23 cellular contexts compared by ENCODE assay signal in genomic region chr15:53861792-53862191, GRCh38.
A peak's percentile ranks its signal among the peaks of the same experiment; 100 is the strongest.
DNase-seq lines count a peak whose midpoint lies in the region; ATAC-seq, FAIRE-seq and TF ChIP-seq lines count a peak whose summit lies in the region.
"Had no signal": no experiment of that assay in that cellular context is flagged by ENCODE, and none has a peak within 500 bp of the region (broad histone marks: within the 10 kb centered on the region; RNA-seq: fewer than 3 reads in every experiment).

No MANE protein-coding gene starts in this region.

- no peak for ATAC-seq in HepG2
- no peak for ATAC-seq in right lobe of liver
- no peak for ATAC-seq in T-helper 17 cell
- ATAC-seq: CD8-positive, alpha-beta T cell had no signal

- H4K91ac ChIP-seq in mesenchymal stem cell (ENCODE audit: low read length) (no peak overlapping the region), trophoblast cell (ENCODE audit: low read depth, low read length) (peak overlapping the region; percentile 87)

- H2BK120ac ChIP-seq in mesenchymal stem cell (ENCODE audit: low read depth, low read length), result no peak overlapping the region
- H2BK120ac ChIP-seq in trophoblast cell (ENCODE audit: insufficient read depth, low read length, poor library complexity), result peak overlapping the region; percentile 30

- POLR2A ChIA-PET in HepG2 (lab: Yijun Ruan, JAX), result no interaction called here

- H3K27me3 ChIP-seq in HepG2 (ENCODE audit: control insufficient read depth in 1 of 2, insufficient read depth in 2 of 2, low read length in 2 of 2) (no peaks in the 10 kb centered on the region), right lobe of liver (no peaks in the 10 kb centered on the region), mesenchymal stem cell (ENCODE audit: control insufficient read depth in 1 of 2, insufficient read depth in 1 of 2, low read length in 2 of 2) (no peaks in the 10 kb centered on the region), trophoblast cell (ENCODE audit: insufficient read depth, low read length) (no peaks in the 10 kb centered on the region), GM23248 (replicated peaks; ENCODE audit: insufficient read depth) (no peaks in the 10 kb centered on the region), testis (no peaks in the 10 kb centered on the region)
- H3K27me3 ChIP-seq: BLaER1 had no signal

- H3K36me3 ChIP-seq in HepG2 (replicated peaks in 1 of 2; ENCODE audit: control insufficient read depth in 1 of 2, insufficient read depth in 2 of 2, low read length in 2 of 2) (no peaks in the 10 kb centered on the region), right lobe of liver (no peaks in the 10 kb centered on the region), mesenchymal stem cell (ENCODE audit: control insufficient read depth in 1 of 2, insufficient read depth in 2 of 2, low read depth in 1 of 2, low read length in 2 of 2) (no peaks in the 10 kb centered on the region), trophoblast cell (ENCODE audit: control insufficient read depth in 1 of 2, insufficient read depth in 2 of 2, low read length in 2 of 2) (no peaks in the 10 kb centered on the region), GM23248 (ENCODE audit: low read depth) (no peaks in the 10 kb centered on the region), testis (ENCODE audit: low read depth, missing control alignments) (no peaks in the 10 kb centered on the region)
- H3K36me3 ChIP-seq: BLaER1, HAP-1 had no signal

- no peaks in the 10 kb centered on the region for H3K9me2 ChIP-seq in GM23248 (ENCODE audit: insufficient read depth)

- no peak overlapping the region for H3K4me2 ChIP-seq in HepG2 (ENCODE audit: low read depth, low read length)
- H3K4me2 ChIP-seq in mesenchymal stem cell (ENCODE audit: low read length, poor library complexity, severe bottlenecking), result no peak overlapping the region
- H3K4me2 ChIP-seq in trophoblast cell (ENCODE audit: low read length), result no peak overlapping the region
- H3K4me2 ChIP-seq in GM23248 (ENCODE audit: unreplicated experiment), result no peak overlapping the region
- H3K4me2 ChIP-seq: BLaER1 had no signal

- no peaks in the 10 kb centered on the region for H3K79me1 ChIP-seq in mesenchymal stem cell (replicated peaks; ENCODE audit: low read length, poor library complexity, severe bottlenecking)
- H3K79me1 ChIP-seq in trophoblast cell (ENCODE audit: low read length), result peaks cover 12% of the 10 kb centered on the region

- H3K14ac ChIP-seq in mesenchymal stem cell (ENCODE audit: low read length in 2 of 2) (no peak overlapping the region), trophoblast cell (ENCODE audit: low read length) (peak overlapping the region; percentile 34)

- BruUV-seq in HepG2 (replicated peaks; lab: Mats Ljungman, UMichigan), result no TSS peak

- no peak overlapping the region for H4K8ac ChIP-seq in mesenchymal stem cell (ENCODE audit: low read length)
- H4K8ac ChIP-seq in trophoblast cell (ENCODE audit: low read depth, low read length), result peak overlapping the region; percentile 61

- no peak overlapping the region for H3K4ac ChIP-seq in mesenchymal stem cell (ENCODE audit: low read depth in 1 of 2, low read length in 2 of 2)
- no peak overlapping the region for H3K4ac ChIP-seq in trophoblast cell (ENCODE audit: low read depth, low read length)

- CTCF ChIA-PET in HepG2 (lab: Yijun Ruan, JAX; ENCODE audit: low intra/inter-chr PET ratio, low total read pairs), result no interaction called here

- H3K9me3 ChIP-seq in HepG2 (ENCODE audit: low read length) (no peaks in the 10 kb centered on the region; the same call in 1 of the 2 replicates), right lobe of liver (no peaks in the 10 kb centered on the region), mesenchymal stem cell (ENCODE audit: control insufficient read depth, low read length) (no peaks in the 10 kb centered on the region), trophoblast cell (ENCODE audit: insufficient read depth, low read depth, low read length) (no peaks in the 10 kb centered on the region), GM23248 (ENCODE audit: low read depth) (no peaks in the 10 kb centered on the region), testis (no peaks in the 10 kb centered on the region), T-helper 17 cell (ENCODE audit: control insufficient read depth, low read length, poor library complexity, severe bottlenecking) (no peaks in the 10 kb centered on the region)
- H3K9me3 ChIP-seq: BLaER1, HAP-1 had no signal

- TF ChIP-seq POLR2A in HepG2 (IDR thresholded peaks at IDR 0.05; ENCODE audit: insufficient read depth in 1 of 2, low read depth in 2 of 2, low read length in 2 of 2) (no peak), right lobe of liver (IDR thresholded peaks at IDR 0.05) (no peak), testis (IDR thresholded peaks at IDR 0.05) (no peak)

- H3K27ac Mint-ChIP-seq in type B pancreatic cell (peak overlapping the region; percentile 65), T-helper 17 cell (no peak overlapping the region)
- H3K27ac Mint-ChIP-seq: B cell; CD4-positive, CD25-positive, alpha-beta regulatory T cell; CD8-positive, alpha-beta T cell; HFFc6 had no signal

- H4K20me1 ChIP-seq in HepG2 (ENCODE audit: insufficient read depth, low read length) (no peaks in the 10 kb centered on the region), GM23248 (ENCODE audit: insufficient read depth) (no peaks in the 10 kb centered on the region)
- H4K20me1 ChIP-seq: BLaER1 had no signal

- H3K79me2 ChIP-seq in HepG2 (ENCODE audit: insufficient read depth, low read length), result no peaks in the 10 kb centered on the region
- no peaks in the 10 kb centered on the region for H3K79me2 ChIP-seq in trophoblast cell (ENCODE audit: control insufficient read depth, insufficient read depth, low read length, poor library complexity)
- no peaks in the 10 kb centered on the region for H3K79me2 ChIP-seq in GM23248 (ENCODE audit: insufficient read depth)

- H2AK5ac ChIP-seq in mesenchymal stem cell (ENCODE audit: low read length, severe bottlenecking) (no peak overlapping the region), trophoblast cell (ENCODE audit: low read length) (no peak overlapping the region)

- H3K23ac ChIP-seq in mesenchymal stem cell (ENCODE audit: low read length in 2 of 2), result no peak overlapping the region
- H3K23ac ChIP-seq in trophoblast cell (ENCODE audit: low read length), result no peak overlapping the region

- in situ Hi-C loops in HepG2 (cut with HindIII; ENCODE audit: extremely low pct_ligation_motif_present, low pct_unique_long_range_greater_than_20kb), result no loop called here
- in situ Hi-C loops in GM23248 (cut with MboI), result no loop called here

- H3K36me3 Mint-ChIP-seq in type B pancreatic cell, result no peaks in the 10 kb centered on the region
- H3K36me3 Mint-ChIP-seq in T-helper 17 cell (ENCODE audit: low read depth), result no peaks in the 10 kb centered on the region
- H3K36me3 Mint-ChIP-seq: CD4-positive, CD25-positive, alpha-beta regulatory T cell; CD8-positive, alpha-beta T cell had no signal

- no peak overlapping the region for H2BK15ac ChIP-seq in mesenchymal stem cell (ENCODE audit: low read depth, poor library complexity, severe bottlenecking)

- no peak overlapping the region for H2AFZ ChIP-seq in HepG2 (ENCODE audit: low read length)
- H2AFZ ChIP-seq in mesenchymal stem cell (ENCODE audit: low read depth, low read length), result no peak overlapping the region
- no peak overlapping the region for H2AFZ ChIP-seq in trophoblast cell (ENCODE audit: insufficient read depth, low read length, poor library complexity)
- no peak overlapping the region for H2AFZ ChIP-seq in GM23248

- H3K27ac ChIP-seq in HepG2 (ENCODE audit: extremely low read length, insufficient read depth, low read length) (no peak overlapping the region), right lobe of liver (no peak overlapping the region), mesenchymal stem cell (ENCODE audit: low read length, poor library complexity, severe bottlenecking) (peak overlapping the region; percentile 57), trophoblast cell (ENCODE audit: low read depth, low read length) (peak overlapping the region; percentile 72), GM23248 (no peak overlapping the region), testis (no peak overlapping the region)
- H3K27ac ChIP-seq: 22Rv1, BLaER1, C4-2B had no signal

- no peak overlapping the region for H3K4me3 Mint-ChIP-seq in type B pancreatic cell
- no peak overlapping the region for H3K4me3 Mint-ChIP-seq in T-helper 17 cell
- H3K4me3 Mint-ChIP-seq: B cell; CD4-positive, CD25-positive, alpha-beta regulatory T cell; CD8-positive, alpha-beta T cell; HFFc6 had no signal

- H2BK5ac ChIP-seq in mesenchymal stem cell (ENCODE audit: low read depth, low read length, poor library complexity, severe bottlenecking) (no peak overlapping the region), trophoblast cell (ENCODE audit: low read depth, low read length, poor library complexity) (peak overlapping the region; percentile 72)

- no peaks in the 10 kb centered on the region for H3F3A ChIP-seq in GM23248 (ENCODE audit: insufficient read depth)

- no peak for DNase-seq in HepG2 (ENCODE audit: low spot score)
- no peak for DNase-seq in right lobe of liver
- DNase-seq in mesenchymal stem cell, result no peak
- DNase-seq in trophoblast cell, result no peak
- DNase-seq in type B pancreatic cell (ENCODE audit: extremely low spot score, unreplicated experiment), result no peak
- DNase-seq in GM23248, result no peak
- no peak for DNase-seq in testis
- DNase-seq in T-helper 17 cell, result no peak
- DNase-seq: CD4-positive, CD25-positive, alpha-beta regulatory T cell; CD8-positive, alpha-beta T cell; DMS53; DMS79 treated with DMSO at 0.1 percent for 48 hours; GF-D8; GOT3; HFFc6 had no signal

- H3K9ac ChIP-seq in HepG2 (ENCODE audit: insufficient read depth, low read depth, low read length) (no peak overlapping the region), mesenchymal stem cell (ENCODE audit: low read length) (no peak overlapping the region), trophoblast cell (ENCODE audit: low read length) (no peak overlapping the region), GM23248 (no peak overlapping the region)
- H3K9ac ChIP-seq: BLaER1 had no signal

- no peak for TF ChIP-seq RAD21 in HepG2 (CRISPR knock-in tag; IDR thresholded peaks at IDR 0.05)

- no peak for FAIRE-seq in HepG2 (lab: Jason Lieb, UNC)
- FAIRE-seq: GM12891, GM18507, H54 had no signal

- intact Hi-C loops in HepG2 (cut with micrococcal nuclease; ENCODE audit: unreplicated experiment), result no loop called here
- intact Hi-C loops in right lobe of liver (cut with DNase I), result no loop called here
- intact Hi-C loops in testis (cut with DNase I; ENCODE audit: low total_unique reads), result no loop called here

- TF ChIP-seq CTCF in HepG2 (CRISPR knock-in tag; IDR thresholded peaks at IDR 0.05) (no peak), right lobe of liver (IDR thresholded peaks at IDR 0.05) (no peak), type B pancreatic cell (conservative IDR thresholded peaks at IDR 0.05) (no peak), testis (IDR thresholded peaks at IDR 0.05) (no peak)

- WGBS in HepG2 (ENCODE audit: low lambda C conversion rate), result 81% methylated on average over 2 of the region's 2 CpGs
- WGBS in right lobe of liver (ENCODE audit: insufficient coverage, low coverage, low lambda C conversion rate, missing lambda C conversion rate), result 56% methylated on average over 2 of the region's 2 CpGs
- 50% methylated on average over 2 of the region's 2 CpGs for whole genome bisulfite sequencing in mesenchymal stem cell
- no CpG with 5 or more reads among the region's 2 CpGs for WGBS in trophoblast cell (ENCODE audit: extremely low coverage, insufficient coverage, insufficient read length)
- 0 to 2% methylated on average over 2 of the region's 2 CpGs for WGBS in GM23248 (ENCODE audit: low coverage in 1 of 2, low lambda C conversion rate in 2 of 2, missing lambda C conversion rate in 2 of 2), 2 experiments
- 76 to 86% methylated on average over 2 of the region's 2 CpGs for WGBS in testis, 2 donors

- no peak overlapping the region for H3K18ac ChIP-seq in mesenchymal stem cell (ENCODE audit: low read depth in 1 of 2, low read length in 2 of 2)
- no peak overlapping the region for H3K18ac ChIP-seq in trophoblast cell (ENCODE audit: low read length)

- peaks cover 6% of the 10 kb centered on the region for H3K9me3 Mint-ChIP-seq in type B pancreatic cell
- H3K9me3 Mint-ChIP-seq: CD8-positive, alpha-beta T cell had no signal

- no peak overlapping the region for H3K4me3 ChIP-seq in HepG2 (replicated peaks in 1 of 3; ENCODE audit: insufficient read depth in 1 of 3, low read depth in 2 of 3, low read length in 3 of 3)
- H3K4me3 ChIP-seq in right lobe of liver, result no peak overlapping the region
- H3K4me3 ChIP-seq in mesenchymal stem cell (ENCODE audit: insufficient read depth in 1 of 2, low read depth in 1 of 2, low read length in 2 of 2), result no peak overlapping the region
- no peak overlapping the region for H3K4me3 ChIP-seq in trophoblast cell (ENCODE audit: low read depth, low read length)
- H3K4me3 ChIP-seq in GM23248, result no peak overlapping the region
- no peak overlapping the region for H3K4me3 ChIP-seq in testis
- H3K4me3 ChIP-seq: BLaER1, HAP-1 had no signal

- H3K4me1 ChIP-seq in HepG2 (ENCODE audit: insufficient read depth, low read length), result peaks cover 11% of the 10 kb centered on the region
- no peaks in the 10 kb centered on the region for H3K4me1 ChIP-seq in right lobe of liver
- peaks cover 2% of the 10 kb centered on the region for H3K4me1 ChIP-seq in mesenchymal stem cell (ENCODE audit: control insufficient read depth, insufficient read depth, low read depth, low read length)
- peaks cover 0 to 2% of the 10 kb centered on the region in 2 experiments for H3K4me1 ChIP-seq in trophoblast cell (ENCODE audit: control insufficient read depth in 1 of 2, insufficient read depth in 2 of 2, low read length in 2 of 2)
- H3K4me1 ChIP-seq in GM23248 (ENCODE audit: insufficient read depth), result no peaks in the 10 kb centered on the region
- no peaks in the 10 kb centered on the region for H3K4me1 ChIP-seq in testis
- H3K4me1 ChIP-seq: BLaER1, HAP-1 had no signal

- no peaks in the 10 kb centered on the region for H3K4me1 Mint-ChIP-seq in type B pancreatic cell (ENCODE audit: unreplicated experiment)
- no peaks in the 10 kb centered on the region for H3K4me1 Mint-ChIP-seq in T-helper 17 cell
- H3K4me1 Mint-ChIP-seq: B cell; CD4-positive, CD25-positive, alpha-beta regulatory T cell had no signal

- H4K12ac ChIP-seq in trophoblast cell (ENCODE audit: low read depth, low read length), result no peak overlapping the region

- H2BK12ac ChIP-seq in mesenchymal stem cell (ENCODE audit: low read length in 2 of 2) (no peak overlapping the region), trophoblast cell (ENCODE audit: low read length) (peak overlapping the region; percentile 61)

- no peak for TF ChIP-seq EP300 in HepG2 (IDR thresholded peaks at IDR 0.05; ENCODE audit: low read depth in 2 of 2, low read length in 2 of 2)
- TF ChIP-seq EP300 in HepG2 (CRISPR knock-in tag; IDR thresholded peaks at IDR 0.05; ENCODE audit: borderline replicate concordance), result no peak

- no peaks in the 10 kb centered on the region for H3K27me3 Mint-ChIP-seq in type B pancreatic cell
- no peaks in the 10 kb centered on the region for H3K27me3 Mint-ChIP-seq in T-helper 17 cell
- H3K27me3 Mint-ChIP-seq: B cell; CD4-positive, CD25-positive, alpha-beta regulatory T cell had no signal

Comparison
In these comparisons a context has a peak if more than half of its experiments do, and no peak if none do; other contexts are left out.
1. H3K27ac ChIP-seq: peak in mesenchymal stem cell (single experiment) and trophoblast cell (single experiment); none in HepG2 (single experiment), right lobe of liver (0 of 3), GM23248 (single experiment) and testis (0 of 2).